ENCODE assay signal across 23 cellular contexts in genomic region chr2:66579494-66579893, GRCh38.
DNase-seq lines count a peak whose midpoint lies in the region; ATAC-seq and TF ChIP-seq lines count a peak whose summit lies in the region.
"Had no signal": no experiment of that assay in that cellular context is flagged by ENCODE, and none has a peak within 500 bp of the region (broad histone marks: within the 10 kb centered on the region; RNA-seq: fewer than 3 reads in every experiment).

No MANE protein-coding gene starts in this region.

- no peak overlapping the region for H3K27ac Mint-ChIP-seq in endodermal cell
- H3K27ac Mint-ChIP-seq in naive thymus-derived CD4-positive, alpha-beta T cell = no peak overlapping the region
- H3K27ac Mint-ChIP-seq: stimulated activated effector memory CD8-positive, alpha-beta T cell treated with anti-CD3 and anti-CD28 coated beads, Interleukin-12 subunit alpha, Interleukin-12 subunit beta, amount 100 ng/mL, for 72 hours; T-helper 17 cell had no signal

- H3K27ac ChIP-seq in A673 (ENCODE audit: low read depth, low read length, poor library complexity, severe bottlenecking) = peak overlapping the region; percentile 92
- peak overlapping the region; percentile 97 for H3K27ac ChIP-seq in endodermal cell (ENCODE audit: low read depth, low read length)
- H3K27ac ChIP-seq in spleen = peak overlapping the region in 7 of 8 donors; percentile 51 to 86 (median 80)
- no peak overlapping the region for H3K27ac ChIP-seq in testis
- no peak overlapping the region for H3K27ac ChIP-seq in naive thymus-derived CD4-positive, alpha-beta T cell (ENCODE audit: low read depth, low read length)
- H3K27ac ChIP-seq: GM23248 had no signal

- WGBS in endodermal cell (ENCODE audit: insufficient coverage in 1 of 2, insufficient read length in 1 of 2), 2 experiments = 0 to 16% methylated on average over 1 to 4 of the region's 7 CpGs
- 14 to 34% (median 23%) methylated on average over 7 of the region's 7 CpGs for WGBS in spleen, 5 donors
- WGBS in testis, 2 donors = 50 to 55% methylated on average over 6 to 7 of the region's 7 CpGs

- H3K36me3 ChIP-seq in A673 (ENCODE audit: insufficient read depth, low read length, poor library complexity, severe bottlenecking) = no peaks in the 10 kb centered on the region
- H3K36me3 ChIP-seq in endodermal cell (ENCODE audit: control insufficient read depth, insufficient read depth, low read length) = no peaks in the 10 kb centered on the region
- no peaks in the 10 kb centered on the region for H3K36me3 ChIP-seq in mucosa of stomach (ENCODE audit: control insufficient read depth, insufficient read depth, low read length)
- H3K36me3 ChIP-seq in spleen = no peaks in the 10 kb centered on the region
- H3K36me3 ChIP-seq in testis (ENCODE audit: low read depth, missing control alignments) = no peaks in the 10 kb centered on the region
- no peaks in the 10 kb centered on the region for H3K36me3 ChIP-seq in BE2C
- no peaks in the 10 kb centered on the region for H3K36me3 ChIP-seq in naive thymus-derived CD4-positive, alpha-beta T cell (ENCODE audit: control insufficient read depth in 2 of 3, insufficient read depth in 3 of 3, low read length in 3 of 3)
- H3K36me3 ChIP-seq: heart left ventricle, thyroid gland had no signal

- no peak for TF ChIP-seq POLR2A in spleen (IDR thresholded peaks at IDR 0.05)
- no peak for TF ChIP-seq POLR2A in testis (IDR thresholded peaks at IDR 0.05)

- DNase-seq in A673 (ENCODE audit: low spot score) (no peak), endodermal cell (no peak), spleen (no peak), testis (no peak), BE2C (no peak)
- DNase-seq in stimulated activated CD4-positive, alpha-beta T cell treated with anti-CD3 and anti-CD28 coated beads, Interleukin-4, amount 100 ng/mL, for 24 hours = no peak
- DNase-seq in naive thymus-derived CD4-positive, alpha-beta T cell = no peak
- DNase-seq: activated CD4-positive, alpha-beta T cell treated with anti-CD3 and anti-CD28 coated beads for 48 hours; activated naive CD4-positive, alpha-beta T cell; activated T-cell treated with anti-CD3 and anti-CD28 coated beads, Interleukin-2, amount 50 U/mL, for 48 hours; DMS79; GM23248; heart left ventricle; left cardiac atrium; NCI-H2081; NCI-H345; NCI-H82; SK-N-SH; small intestine; T-helper 17 cell; thyroid gland had no signal

- TF ChIP-seq CTCF in A673 (conservative IDR thresholded peaks at IDR 0.05; ENCODE audit: low read depth, low read length) = no peak
- no peak for TF ChIP-seq CTCF in endodermal cell (conservative IDR thresholded peaks at IDR 0.05)
- no peak for TF ChIP-seq CTCF in spleen (IDR thresholded peaks at IDR 0.05 in 8 of 11, conservative IDR thresholded peaks at IDR 0.05 in 3 of 11)
- no peak for TF ChIP-seq CTCF in testis (IDR thresholded peaks at IDR 0.05)
- TF ChIP-seq CTCF in BE2C (IDR thresholded peaks at IDR 0.05; ENCODE audit: low read depth, low read length) = no peak

- POLR2A ChIA-PET in A673 (lab: Charles Lee; ENCODE audit: low non-redundant PET) = interaction anchor here (0.7 kb wide), 2 partner anchors 579 to 1269 kb away, joined by 4 to 9 read pairs; no protein-coding TSS in a partner anchor
- POLR2A ChIA-PET in naive thymus-derived CD4-positive, alpha-beta T cell (lab: Charles Lee) = no interaction called here

- H3K9me3 Mint-ChIP-seq in endodermal cell = no peaks in the 10 kb centered on the region
- peaks cover 0 to 18% (median 3%) of the 10 kb centered on the region in 11 donors for H3K9me3 Mint-ChIP-seq in naive thymus-derived CD4-positive, alpha-beta T cell
- H3K9me3 Mint-ChIP-seq: stimulated activated effector memory CD8-positive, alpha-beta T cell treated with anti-CD3 and anti-CD28 coated beads, Interleukin-12 subunit alpha, Interleukin-12 subunit beta, amount 100 ng/mL, for 72 hours had no signal

- H3K4me1 ChIP-seq in A673 (ENCODE audit: insufficient read depth, low read length, poor library complexity, severe bottlenecking) = peaks cover 65% of the 10 kb centered on the region
- H3K4me1 ChIP-seq in endodermal cell (ENCODE audit: control insufficient read depth, insufficient read depth, low read length) = peaks cover 2% of the 10 kb centered on the region
- peaks cover 35% of the 10 kb centered on the region for H3K4me1 ChIP-seq in mucosa of stomach (ENCODE audit: control insufficient read depth, insufficient read depth, low read length)
- peaks cover 6 to 72% (median 44%) of the 10 kb centered on the region in 6 donors for H3K4me1 ChIP-seq in spleen
- H3K4me1 ChIP-seq in testis = peaks cover 10% of the 10 kb centered on the region
- H3K4me1 ChIP-seq in BE2C = no peaks in the 10 kb centered on the region
- H3K4me1 ChIP-seq in naive thymus-derived CD4-positive, alpha-beta T cell (ENCODE audit: control insufficient read depth in 2 of 2, insufficient read depth in 2 of 2, low read length in 2 of 2) = no peaks in the 10 kb centered on the region

- peak overlapping the region; percentile 65 for H3K4me3 ChIP-seq in A673 (ENCODE audit: low read depth, low read length, poor library complexity, severe bottlenecking)
- H3K4me3 ChIP-seq in endodermal cell (ENCODE audit: low read length) = no peak overlapping the region
- no peak overlapping the region for H3K4me3 ChIP-seq in mucosa of stomach (ENCODE audit: low read length)
- H3K4me3 ChIP-seq in spleen = no peak overlapping the region
- H3K4me3 ChIP-seq in testis = no peak overlapping the region
- no peak overlapping the region for H3K4me3 ChIP-seq in BE2C (ENCODE audit: low read depth, low read length)
- H3K4me3 ChIP-seq in naive thymus-derived CD4-positive, alpha-beta T cell (ENCODE audit: low read length) = no peak overlapping the region
- H3K4me3 ChIP-seq: GM23248, heart left ventricle, thyroid gland had no signal

- H3K9ac ChIP-seq in endodermal cell (ENCODE audit: extremely low read depth, low read length, poor library complexity, severe bottlenecking) (no peak overlapping the region), mucosa of stomach (ENCODE audit: low read length) (peak overlapping the region; percentile 90)
- H3K9ac ChIP-seq: GM23248, SK-N-SH had no signal

- peaks cover 6% of the 10 kb centered on the region for H3K27me3 Mint-ChIP-seq in endodermal cell (ENCODE audit: insufficient read depth)
- H3K27me3 Mint-ChIP-seq in naive thymus-derived CD4-positive, alpha-beta T cell = peaks cover 53 to 62% (median 60%) of the 10 kb centered on the region in 5 donors

- no peak overlapping the region for H3K4me3 Mint-ChIP-seq in endodermal cell
- no peak overlapping the region for H3K4me3 Mint-ChIP-seq in naive thymus-derived CD4-positive, alpha-beta T cell
- H3K4me3 Mint-ChIP-seq: stimulated activated effector memory CD8-positive, alpha-beta T cell treated with anti-CD3 and anti-CD28 coated beads, Interleukin-12 subunit alpha, Interleukin-12 subunit beta, amount 100 ng/mL, for 72 hours; T-helper 17 cell had no signal

- no peak for ATAC-seq in naive thymus-derived CD4-positive, alpha-beta T cell
- ATAC-seq: heart left ventricle; left cardiac atrium; stimulated activated effector memory CD8-positive, alpha-beta T cell treated with anti-CD3 and anti-CD28 coated beads, Interleukin-12 subunit alpha, Interleukin-12 subunit beta, amount 100 ng/mL, for 72 hours; T-helper 17 cell had no signal

- intact Hi-C loops in A673 (cut with micrococcal nuclease; ENCODE audit: unreplicated experiment) (loop anchor here (2.0 to 10.0 kb wide), 8 partner anchors 285 to 1073 kb away; partner anchors contain the start of gene ETAA1), spleen (cut with DNase I; ENCODE audit: low total_unique reads) (no loop called here), testis (cut with DNase I; ENCODE audit: low total_unique reads) (loop anchor here (5.0 kb wide), 1 partner anchor 142 kb away; the partner anchor contains the start of gene MEIS1)
- intact Hi-C loops in naive thymus-derived CD4-positive, alpha-beta T cell (cut with micrococcal nuclease) = no loop called here

- CTCF ChIA-PET in A673 (lab: Charles Lee) = no interaction called here
- CTCF ChIA-PET in naive thymus-derived CD4-positive, alpha-beta T cell (lab: Charles Lee) = no interaction called here

- H3K4me1 Mint-ChIP-seq in endodermal cell = peaks cover 28% of the 10 kb centered on the region
- H3K4me1 Mint-ChIP-seq in naive thymus-derived CD4-positive, alpha-beta T cell = peaks cover 0 to 19% (median 15%) of the 10 kb centered on the region in 7 donors
- H3K4me1 Mint-ChIP-seq: stimulated activated effector memory CD8-positive, alpha-beta T cell treated with anti-CD3 and anti-CD28 coated beads, Interleukin-12 subunit alpha, Interleukin-12 subunit beta, amount 100 ng/mL, for 72 hours had no signal

- BruUV-seq in A673 (replicated peaks; lab: Mats Ljungman, UMichigan) = no TSS peak

- no peaks in the 10 kb centered on the region for H3K36me3 Mint-ChIP-seq in endodermal cell (ENCODE audit: low read depth)
- peaks cover 0 to 6% (median 0%) of the 10 kb centered on the region in 5 donors for H3K36me3 Mint-ChIP-seq in naive thymus-derived CD4-positive, alpha-beta T cell
- H3K36me3 Mint-ChIP-seq: stimulated activated effector memory CD8-positive, alpha-beta T cell treated with anti-CD3 and anti-CD28 coated beads, Interleukin-12 subunit alpha, Interleukin-12 subunit beta, amount 100 ng/mL, for 72 hours had no signal

- H3K9me3 ChIP-seq in A673 (ENCODE audit: low read depth, low read length, poor library complexity, severe bottlenecking) (no peaks in the 10 kb centered on the region), endodermal cell (ENCODE audit: control insufficient read depth, low read length) (no peaks in the 10 kb centered on the region), mucosa of stomach (ENCODE audit: control insufficient read depth, low read length) (no peaks in the 10 kb centered on the region), spleen (no peaks in the 10 kb centered on the region), testis (no peaks in the 10 kb centered on the region), BE2C (no peaks in the 10 kb centered on the region)
- H3K9me3 ChIP-seq in naive thymus-derived CD4-positive, alpha-beta T cell (ENCODE audit: control insufficient read depth in 2 of 3, low read length in 3 of 3) = no peaks in the 10 kb centered on the region
- H3K9me3 ChIP-seq: heart left ventricle, SK-N-SH, thyroid gland had no signal

- no peaks in the 10 kb centered on the region for H3K27me3 ChIP-seq in A673 (replicated peaks; ENCODE audit: insufficient read depth, low read depth, low read length, poor library complexity)
- peaks cover 87% of the 10 kb centered on the region for H3K27me3 ChIP-seq in endodermal cell (ENCODE audit: control insufficient read depth, insufficient read depth, low read length, poor library complexity, severe bottlenecking)
- peaks cover 29% of the 10 kb centered on the region for H3K27me3 ChIP-seq in mucosa of stomach (ENCODE audit: control insufficient read depth, insufficient read depth, low read length)
- peaks cover 0 to 100% (median 92%) of the 10 kb centered on the region in 7 donors for H3K27me3 ChIP-seq in spleen (replicated peaks in 1 of 7)
- no peaks in the 10 kb centered on the region for H3K27me3 ChIP-seq in testis
- no peaks in the 10 kb centered on the region for H3K27me3 ChIP-seq in BE2C
- H3K27me3 ChIP-seq in naive thymus-derived CD4-positive, alpha-beta T cell (ENCODE audit: control insufficient read depth in 2 of 2, insufficient read depth in 2 of 2, low read length in 2 of 2) = no peaks in the 10 kb centered on the region

Comparison
In these comparisons a context has a peak if more than half of its experiments do, and no peak if none do; other contexts are left out.
1. H3K27ac ChIP-seq: peak in A673 (single experiment), endodermal cell (single experiment) and spleen (7 of 8); none in testis (0 of 2) and naive thymus-derived CD4-positive, alpha-beta T cell (single experiment).
2. intact Hi-C loops: an anchor here in A673 (2.0 to 10.0 kb wide) and testis (5.0 kb wide); none called in spleen and naive thymus-derived CD4-positive, alpha-beta T cell.